ENCODE assay signal across 25 cellular contexts in the genomic region with DNA sequence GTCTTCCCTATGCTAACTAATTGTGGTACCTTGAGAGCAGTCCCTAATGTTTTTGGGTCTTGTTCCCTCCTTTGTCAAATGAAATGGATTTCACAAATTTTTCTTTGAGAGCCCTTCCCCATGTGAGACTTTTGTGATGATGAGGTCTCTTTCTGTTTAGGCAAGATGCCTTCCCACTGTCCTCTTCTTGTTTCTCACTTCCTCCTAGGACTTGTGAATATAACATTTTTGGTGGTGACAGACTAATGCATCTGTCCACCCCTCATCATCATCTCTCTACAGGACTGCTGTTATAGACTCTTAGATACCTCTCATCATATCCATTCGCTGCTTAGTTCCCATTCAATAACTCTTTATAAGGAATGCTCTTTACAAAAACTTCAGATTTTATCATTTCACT.
DNase-seq lines count a peak whose midpoint lies in the region; ATAC-seq lines count a peak whose summit lies in the region.
"Had no signal": no experiment of that assay in that cellular context is flagged by ENCODE, and none has a peak within 500 bp of the region (broad histone marks: within the 10 kb centered on the region; RNA-seq: fewer than 3 reads in every experiment).

No MANE protein-coding gene starts in this region.

- ATAC-seq in GM18502 (IDR thresholded peaks at IDR 0.05; ENCODE audit: poor library complexity, unreplicated experiment) (peak; percentile 70), GM19463 (IDR thresholded peaks at IDR 0.05; ENCODE audit: unreplicated experiment) (peak; percentile 51), HG02852 (IDR thresholded peaks at IDR 0.05; ENCODE audit: unreplicated experiment) (peak; percentile 76)
- ATAC-seq: left cardiac atrium, natural killer cell, pancreas, sciatic nerve, T-helper 17 cell had no signal

- peak; percentile 22 for DNase-seq in MV-4-11 (lab: John Stamatoyannopoulos, UW)
- DNase-seq in putamen (ENCODE audit: low spot score) = no peak
- no peak for DNase-seq in activated CD8-positive, alpha-beta memory T cell treated with anti-CD3 and anti-CD28 coated beads, Interleukin-2, amount 50 U/mL, for 4 hours
- DNase-seq in effector CD4-positive, alpha-beta T cell = no peak
- no peak for DNase-seq in glomerular visceral epithelial cell (ENCODE audit: extremely low spot score)
- DNase-seq: activated CD4-positive, alpha-beta T cell treated with anti-CD3 and anti-CD28 coated beads, Interleukin-2, amount 50 U/mL, for 4 hours; activated naive CD4-positive, alpha-beta T cell treated with anti-CD3 and anti-CD28 coated beads, Interleukin-2, amount 10 ng/mL, durations not matched to agents 7 days and 5 days; CD4-positive, alpha-beta T cell; DMS153; effector CD8-positive, alpha-beta T cell; H7; left cardiac atrium; mesendoderm; natural killer cell; NCI-H524 treated with DMSO at 0.1 percent for 48 hours; pancreas; SHP77; stimulated activated naive CD4-positive, alpha-beta T cell treated with Interleukin-2 at 50 U/mL for 16 hours; T-helper 17 cell; tibial artery; WERI-Rb-1 had no signal
